8 cellular contexts compared by ENCODE assay signal in the genomic region with DNA sequence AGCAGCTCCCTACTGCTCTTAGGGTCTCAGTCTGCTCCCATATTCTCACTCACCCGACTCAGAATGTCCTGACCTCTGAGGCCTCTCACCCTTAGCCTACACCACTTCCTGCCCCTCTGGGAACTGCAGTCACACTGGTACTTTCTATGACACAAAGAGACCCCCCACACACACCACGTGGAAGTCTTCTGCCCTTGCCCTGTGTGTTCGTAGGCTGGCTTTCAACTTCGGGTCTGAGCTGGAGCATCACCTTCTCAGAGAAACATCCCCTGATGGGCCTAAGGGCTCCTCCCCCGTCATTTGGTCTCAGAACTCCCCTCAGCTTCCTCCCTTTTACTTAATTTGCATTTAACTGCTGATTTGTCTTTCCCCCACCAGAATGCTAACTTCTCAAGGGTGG. TPM values are rescaled to one million over a fixed set of nuclear protein-coding genes. Genes with fewer than 3 reads are reported as not detected.
A peak's percentile ranks its signal among the peaks of the same experiment; 100 is the strongest.
DNase-seq lines count a peak whose midpoint lies in the region; ATAC-seq and TF ChIP-seq lines count a peak whose summit lies in the region.
"Not testable (repeated sequence)": the region's sequence is repeated elsewhere in the genome, so short reads cannot be mapped to it uniquely, and the experiment has no call there.

No MANE protein-coding gene starts in this region.

- ATAC-seq in GM18858 (IDR thresholded peaks at IDR 0.05; ENCODE audit: unreplicated experiment) (peak; percentile 74), GM21381 (IDR thresholded peaks at IDR 0.05; ENCODE audit: unreplicated experiment) (peak; percentile 62), HG02798 (IDR thresholded peaks at IDR 0.05; ENCODE audit: poor library complexity, unreplicated experiment) (peak; percentile 69), HG03196 (IDR thresholded peaks at IDR 0.05; ENCODE audit: unreplicated experiment) (peak; percentile 60), natural killer cell (peak; percentile 69 to 87 (median 86))
- peak; percentile 73 to 76 for ATAC-seq in activated T-cell treated with anti-CD3 and anti-CD28 coated beads, Interleukin-2, amount 50 U/mL, for 4 hours
- peak; percentile 97 for ATAC-seq in stimulated activated naive CD8-positive, alpha-beta T cell treated with anti-CD3 and anti-CD28 coated beads, Interleukin-15, amount 100 ng/mL, for 72 hours

- not testable (repeated sequence) for H3K9ac ChIP-seq in OCI-LY3 (ENCODE audit: low read length)

- not testable (repeated sequence) for H3K27me3 Mint-ChIP-seq in activated T-cell treated with anti-CD3 and anti-CD28 coated beads, Interleukin-2, amount 50 U/mL, for 4 hours (ENCODE audit: low read depth); natural killer cell (ENCODE audit: low read depth in 2 of 2); stimulated activated naive CD8-positive, alpha-beta T cell treated with anti-CD3 and anti-CD28 coated beads, Interleukin-15, amount 100 ng/mL, for 72 hours

- peak overlapping the region; percentile 42 for H3K4me2 ChIP-seq in OCI-LY3 (ENCODE audit: low read length)

- H3K36me3 ChIP-seq in OCI-LY3 (replicated peaks; ENCODE audit: low read depth, low read length): not testable (repeated sequence)

- not testable (repeated sequence) for TF ChIP-seq CTCF in OCI-LY3 (IDR thresholded peaks at IDR 0.05; ENCODE audit: low read depth, low read length); natural killer cell (IDR thresholded peaks at IDR 0.05)

- H2AFZ ChIP-seq in OCI-LY3 (ENCODE audit: low read depth, low read length): peak overlapping the region; percentile 60; the same call in 1 of the 2 replicates

- H3K27ac ChIP-seq in OCI-LY3 (ENCODE audit: low read length): not testable (repeated sequence)

- not testable (repeated sequence) for DNase-seq in activated T-cell treated with anti-CD3 and anti-CD28 coated beads, Interleukin-2, amount 50 U/mL, for 4 hours; natural killer cell
- peak; percentile 52 to 85 for DNase-seq in stimulated activated naive CD8-positive, alpha-beta T cell treated with anti-CD3 and anti-CD28 coated beads, Interleukin-15, amount 100 ng/mL, for 72 hours

- H3K9me3 Mint-ChIP-seq in activated T-cell treated with anti-CD3 and anti-CD28 coated beads, Interleukin-2, amount 50 U/mL, for 4 hours; natural killer cell; stimulated activated naive CD8-positive, alpha-beta T cell treated with anti-CD3 and anti-CD28 coated beads, Interleukin-15, amount 100 ng/mL, for 72 hours: not testable (repeated sequence)

- H3K27me3 ChIP-seq in OCI-LY3 (ENCODE audit: low read depth, low read length): not testable (repeated sequence)

- not testable (repeated sequence) for H3K36me3 Mint-ChIP-seq in activated T-cell treated with anti-CD3 and anti-CD28 coated beads, Interleukin-2, amount 50 U/mL, for 4 hours (ENCODE audit: insufficient read depth); natural killer cell

- peaks cover 16% of the 10 kb centered on the region for H3K4me1 ChIP-seq in OCI-LY3 (ENCODE audit: low read length)

- H3K27ac Mint-ChIP-seq in natural killer cell: peak overlapping the region; percentile 59 to 75
- peak overlapping the region; percentile 81 to 91 for H3K27ac Mint-ChIP-seq in stimulated activated naive CD8-positive, alpha-beta T cell treated with anti-CD3 and anti-CD28 coated beads, Interleukin-15, amount 100 ng/mL, for 72 hours

- H3K4me3 Mint-ChIP-seq in activated T-cell treated with anti-CD3 and anti-CD28 coated beads, Interleukin-2, amount 50 U/mL, for 4 hours; natural killer cell: not testable (repeated sequence)
- H3K4me3 Mint-ChIP-seq in stimulated activated naive CD8-positive, alpha-beta T cell treated with anti-CD3 and anti-CD28 coated beads, Interleukin-15, amount 100 ng/mL, for 72 hours: peak overlapping the region; percentile 32 to 49

- H3K4me3 ChIP-seq in OCI-LY3 (ENCODE audit: low read length): not testable (repeated sequence)

- intact Hi-C loops in natural killer cell (cut with micrococcal nuclease): not testable (repeated sequence)

- not testable (repeated sequence) for H3K79me2 ChIP-seq in OCI-LY3 (ENCODE audit: low read length)

- H3K9me3 ChIP-seq in OCI-LY3 (ENCODE audit: insufficient read depth, low read length): not testable (repeated sequence)

- not testable (repeated sequence) for H3K4me1 Mint-ChIP-seq in activated T-cell treated with anti-CD3 and anti-CD28 coated beads, Interleukin-2, amount 50 U/mL, for 4 hours (ENCODE audit: low read depth)
- peaks cover 11% of the 10 kb centered on the region in 2 donors for H3K4me1 Mint-ChIP-seq in natural killer cell
- H3K4me1 Mint-ChIP-seq in stimulated activated naive CD8-positive, alpha-beta T cell treated with anti-CD3 and anti-CD28 coated beads, Interleukin-15, amount 100 ng/mL, for 72 hours: peaks cover 43% of the 10 kb centered on the region

- not testable (repeated sequence) for H4K20me1 ChIP-seq in OCI-LY3 (ENCODE audit: insufficient read depth, low read length)

RNA-seq across cellular contexts. Expression of a gene that starts 22.0 kb away (rescaled TPM):
- 100 to 1,000 TPM; 117 to 134 (median 129) TPM for total RNA-seq in activated T-cell treated with anti-CD3 and anti-CD28 coated beads, Interleukin-2, amount 50 U/mL, for 4 hours
- 10 to 100 TPM; 25.6 to 78.5 (median 59.3) TPM for total RNA-seq in natural killer cell
